11 cellular contexts compared by ENCODE assay signal in the genomic region with DNA sequence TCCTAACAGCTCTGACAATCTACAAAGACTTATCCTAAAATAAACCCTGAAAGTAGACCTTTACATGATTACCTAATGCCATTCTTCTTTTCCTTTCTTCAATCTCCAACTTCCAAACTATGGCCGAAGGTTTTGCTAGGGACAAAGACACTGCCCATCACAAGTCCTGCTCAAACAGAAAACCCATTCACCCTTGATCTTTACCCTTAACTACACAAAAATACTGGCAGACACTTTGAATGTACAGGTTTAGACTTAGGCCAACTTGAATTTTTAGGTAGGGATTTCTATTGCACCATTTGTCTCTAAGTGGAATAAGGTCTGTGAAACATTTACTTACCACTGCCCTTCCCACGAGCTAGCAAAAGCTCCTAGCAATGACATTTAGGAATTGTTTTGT.
"Had no signal": no experiment of that assay in that cellular context is flagged by ENCODE, and none has a peak within 500 bp of the region (broad histone marks: within the 10 kb centered on the region; RNA-seq: fewer than 3 reads in every experiment).

No MANE protein-coding gene starts in this region.

- H3K9ac ChIP-seq: GM23248 had no signal

- H3K4me3 ChIP-seq: GM23248, GM23338, HAP-1 had no signal

- H2AFZ ChIP-seq: GM23248, GM23338 had no signal

- H3K9me3 ChIP-seq: HAP-1 had no signal

- H3K36me3 ChIP-seq: HAP-1 had no signal

- H3K4me2 ChIP-seq: GM23338 had no signal

- H3K4me1 ChIP-seq: HAP-1 had no signal

- ATAC-seq: GM23338, HCT116 had no signal

- FAIRE-seq: H1, H54 had no signal

- DNase-seq: GM23248, GOT3, H7, H9, HCEC 1CT, HFFc6 had no signal

- H3K27ac ChIP-seq: GM23248 had no signal
